17 cellular contexts compared by ENCODE assay signal in genomic region chr7:120793213-120793936, GRCh38.
DNase-seq lines count a peak whose midpoint lies in the region; ATAC-seq, FAIRE-seq and TF ChIP-seq lines count a peak whose summit lies in the region.
"Had no signal": no experiment of that assay in that cellular context is flagged by ENCODE, and none has a peak within 500 bp of the region (broad histone marks: within the 10 kb centered on the region; RNA-seq: fewer than 3 reads in every experiment).

No MANE protein-coding gene starts in this region.

- H4K20me1 ChIP-seq in HepG2 (ENCODE audit: insufficient read depth, low read length): no peaks in the 10 kb centered on the region
- H4K20me1 ChIP-seq: BLaER1 treated with 17β-estradiol and CSF1 and Interleukin-3, amounts not matched to agents 10 nM and 100 nM had no signal

- intact Hi-C loops in left ventricle myocardium superior (cut with micrococcal nuclease) (no loop called here), Right ventricle myocardium inferior (cut with DNase I) (loop anchor here (5.0 kb wide), 2 partner anchors 64 to 149 kb away; partner anchors contain the start of gene TSPAN12), HepG2 (cut with micrococcal nuclease; ENCODE audit: unreplicated experiment) (loop anchor here (5.0 kb wide), 1 partner anchor 64 kb away; the partner anchor contains the start of gene TSPAN12)

- H2AFZ ChIP-seq in HepG2 (ENCODE audit: low read length): no peak overlapping the region

- 18% methylated on average over 3 of the region's 3 CpGs for WGBS in HepG2 (ENCODE audit: low lambda C conversion rate)

- H3K79me2 ChIP-seq in HepG2 (ENCODE audit: insufficient read depth, low read length): no peaks in the 10 kb centered on the region

- no peak overlapping the region for H3K9ac ChIP-seq in HepG2 (ENCODE audit: insufficient read depth, low read depth, low read length)
- H3K9ac ChIP-seq: BLaER1 treated with 17β-estradiol and CSF1 and Interleukin-3, amounts not matched to agents 10 nM and 100 nM had no signal

- no peaks in the 10 kb centered on the region for H3K4me1 ChIP-seq in HepG2 (ENCODE audit: insufficient read depth, low read length)
- H3K4me1 ChIP-seq: BLaER1 treated with 17β-estradiol and CSF1 and Interleukin-3, amounts not matched to agents 10 nM and 100 nM had no signal

- no peaks in the 10 kb centered on the region for H3K9me3 ChIP-seq in HepG2 (ENCODE audit: low read length)

- POLR2A ChIA-PET in HepG2 (lab: Yijun Ruan, JAX): no interaction called here

- ATAC-seq in left ventricle myocardium superior (peak; percentile 33), Right ventricle myocardium inferior (no peak), HepG2 (no peak), HG03342 (IDR thresholded peaks at IDR 0.05; ENCODE audit: unreplicated experiment) (no peak)
- ATAC-seq in activated CD4-positive, CD25-positive, alpha-beta regulatory T cell treated with anti-CD3 and anti-CD28 coated beads, Interleukin-2, amount 50 U/mL, for 24 hours: no peak

- H3K27me3 ChIP-seq in HepG2 (ENCODE audit: control insufficient read depth in 1 of 2, insufficient read depth in 2 of 2, low read length in 2 of 2): no peaks in the 10 kb centered on the region
- H3K27me3 ChIP-seq: BLaER1 treated with 17β-estradiol and CSF1 and Interleukin-3, amounts not matched to agents 10 nM and 100 nM had no signal

- no peak for FAIRE-seq in HepG2 (lab: Jason Lieb, UNC)
- FAIRE-seq: GM12892 had no signal

- no peaks in the 10 kb centered on the region for H3K36me3 ChIP-seq in HepG2 (replicated peaks in 1 of 2; ENCODE audit: control insufficient read depth in 1 of 2, insufficient read depth in 2 of 2, low read length in 2 of 2)
- H3K36me3 ChIP-seq: BLaER1 treated with 17β-estradiol and CSF1 and Interleukin-3, amounts not matched to agents 10 nM and 100 nM had no signal

- H3K4me3 ChIP-seq in HepG2 (replicated peaks in 1 of 3; ENCODE audit: insufficient read depth in 1 of 3, low read depth in 2 of 3, low read length in 3 of 3): no peak overlapping the region
- H3K4me3 ChIP-seq: BLaER1 treated with 17β-estradiol and CSF1 and Interleukin-3, amounts not matched to agents 10 nM and 100 nM had no signal

- TF ChIP-seq RAD21 in HepG2 (CRISPR knock-in tag; IDR thresholded peaks at IDR 0.05): no peak

- CTCF ChIA-PET in HepG2 (lab: Yijun Ruan, JAX; ENCODE audit: low intra/inter-chr PET ratio, low total read pairs): no interaction called here

- no peak for TF ChIP-seq CTCF in HepG2 (CRISPR knock-in tag; IDR thresholded peaks at IDR 0.05)

- BruUV-seq in HepG2 (replicated peaks; lab: Mats Ljungman, UMichigan): no TSS peak

- no peak overlapping the region for H3K4me2 ChIP-seq in HepG2 (ENCODE audit: low read depth, low read length)
- H3K4me2 ChIP-seq: BLaER1 treated with 17β-estradiol and CSF1 and Interleukin-3, amounts not matched to agents 10 nM and 100 nM had no signal

- no peak for TF ChIP-seq POLR2A in HepG2 (IDR thresholded peaks at IDR 0.05; ENCODE audit: insufficient read depth in 1 of 2, low read depth in 2 of 2, low read length in 2 of 2)

- in situ Hi-C loops in HepG2 (cut with HindIII; ENCODE audit: extremely low pct_ligation_motif_present, low pct_unique_long_range_greater_than_20kb): no loop called here

- H3K27ac ChIP-seq in epithelial cell of prostate (peak overlapping the region; percentile 36), HepG2 (ENCODE audit: extremely low read length, insufficient read depth, low read length) (no peak overlapping the region)
- H3K27ac ChIP-seq: BLaER1 treated with 17β-estradiol and CSF1 and Interleukin-3, amounts not matched to agents 10 nM and 100 nM had no signal

- DNase-seq in left ventricle myocardium superior (no peak), Right ventricle myocardium inferior (ENCODE audit: missing footprints) (no peak), epithelial cell of prostate (ENCODE audit: low read depth, low spot score) (no peak), HepG2 (ENCODE audit: low spot score) (no peak), NCI-H2107 (lab: John Stamatoyannopoulos, UW) (no peak), HuH-7.5 (ENCODE audit: low spot score) (no peak)
- DNase-seq: 8988T; CD4-positive, CD25-positive, alpha-beta regulatory T cell; DND-41; GDM1; HCEC 1CT; HFFc6; KBM-7 had no signal

- no peak for TF ChIP-seq EP300 in HepG2 (IDR thresholded peaks at IDR 0.05; ENCODE audit: low read depth in 2 of 2, low read length in 2 of 2)
- TF ChIP-seq EP300 in HepG2 (CRISPR knock-in tag; IDR thresholded peaks at IDR 0.05; ENCODE audit: borderline replicate concordance): no peak

TF ChIP-seq in HepG2, 621 proteins besides CTCF, POLR2A, EP300 and RAD21:
- TF ChIP-seq ZBTB4 (CRISPR knock-in tag; IDR thresholded peaks at IDR 0.05; ENCODE audit: borderline replicate concordance) (no peak), MAFF (IDR thresholded peaks at IDR 0.05; ENCODE audit: low read depth, low read length) (peak; percentile 67), MAFK (conservative IDR thresholded peaks at IDR 0.05 in 1 of 2, IDR thresholded peaks at IDR 0.05 in 1 of 2; ENCODE audit: low read length in 2 of 2) (peak; percentile 55 to 59)
